ENCODE assay signal across 20 cellular contexts in the genomic region with DNA sequence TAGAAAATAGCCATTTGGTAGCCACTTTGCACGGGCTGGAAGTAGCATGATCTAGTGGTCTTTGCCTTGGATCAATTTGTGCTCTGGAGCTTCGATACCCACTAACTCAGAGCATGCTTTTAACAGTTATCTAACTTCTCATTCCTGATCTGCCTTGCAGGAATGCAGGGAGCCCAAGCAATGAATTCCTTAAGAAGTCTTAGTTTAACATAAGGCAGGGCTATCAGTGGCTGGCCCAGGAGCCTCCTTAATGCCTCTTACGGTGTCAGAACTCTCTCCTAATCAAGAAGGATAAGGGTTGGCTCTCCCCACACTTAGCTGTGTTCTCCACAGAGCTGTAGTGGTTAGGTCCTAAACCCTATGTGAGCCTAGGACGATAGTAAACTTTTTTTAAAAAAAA.
DNase-seq lines count a peak whose midpoint lies in the region; ATAC-seq and TF ChIP-seq lines count a peak whose summit lies in the region.
"Had no signal": no experiment of that assay in that cellular context is flagged by ENCODE, and none has a peak within 500 bp of the region (broad histone marks: within the 10 kb centered on the region; RNA-seq: fewer than 3 reads in every experiment).

No MANE protein-coding gene starts in this region.

- no peaks in the 10 kb centered on the region for H3K36me3 Mint-ChIP-seq in WTC11
- no peaks in the 10 kb centered on the region for H3K36me3 Mint-ChIP-seq in CD8-positive, alpha-beta memory T cell
- H3K36me3 Mint-ChIP-seq: CD4-positive, alpha-beta memory T cell; IgD-negative memory B cell had no signal

- intact Hi-C loops in IMR-90 (cut with micrococcal nuclease) = no loop called here

- H3K4me2 ChIP-seq in IMR-90 (ENCODE audit: low read depth, low read length) (no peak overlapping the region), mesenchymal stem cell (ENCODE audit: low read length, poor library complexity, severe bottlenecking) (no peak overlapping the region)
- H3K4me2 ChIP-seq: BLaER1 had no signal

- H3K27ac Mint-ChIP-seq in WTC11 = no peak overlapping the region
- H3K27ac Mint-ChIP-seq in CD8-positive, alpha-beta memory T cell = no peak overlapping the region
- H3K27ac Mint-ChIP-seq: CD14-positive monocyte; CD4-positive, alpha-beta memory T cell; HFFc6 had no signal

- no peak overlapping the region for H3K23ac ChIP-seq in IMR-90 (ENCODE audit: low read depth, low read length)
- no peak overlapping the region for H3K23ac ChIP-seq in mesenchymal stem cell (ENCODE audit: low read length in 2 of 2)

- H3K4me3 ChIP-seq in IMR-90 (ENCODE audit: insufficient read depth, low read depth, low read length) = no peak overlapping the region
- H3K4me3 ChIP-seq in mesenchymal stem cell (ENCODE audit: insufficient read depth in 1 of 2, low read depth in 1 of 2, low read length in 2 of 2) = no peak overlapping the region
- H3K4me3 ChIP-seq in CD8-positive, alpha-beta memory T cell (ENCODE audit: low read length) = no peak overlapping the region
- H3K4me3 ChIP-seq: BLaER1, GM23248 had no signal

- TF ChIP-seq RAD21 in IMR-90 (IDR thresholded peaks at IDR 0.05; ENCODE audit: low read length) = no peak

- dilution Hi-C loops in IMR-90 (cut with HindIII; ENCODE audit: low sequenced_read_pairs, unreplicated experiment) = no loop called here

- WGBS in IMR-90 (ENCODE audit: extremely low coverage in 2 of 2, insufficient read length in 1 of 2), 2 experiments = no CpG with 5 or more reads among the region's 4 CpGs
- WGBS in mesenchymal stem cell = 81% methylated on average over 3 of the region's 4 CpGs

- H3K56ac ChIP-seq in IMR-90 (ENCODE audit: extremely low read depth, insufficient read depth, low read length) = no peak overlapping the region

- no peaks in the 10 kb centered on the region for H3K4me1 ChIP-seq in IMR-90 (ENCODE audit: control insufficient read depth, insufficient read depth, low read length)
- H3K4me1 ChIP-seq in mesenchymal stem cell (ENCODE audit: control insufficient read depth, insufficient read depth, low read depth, low read length) = no peaks in the 10 kb centered on the region
- no peaks in the 10 kb centered on the region for H3K4me1 ChIP-seq in CD8-positive, alpha-beta memory T cell (ENCODE audit: insufficient read depth, low read length)

- no peaks in the 10 kb centered on the region for H3K9me3 Mint-ChIP-seq in WTC11
- H3K9me3 Mint-ChIP-seq in CD8-positive, alpha-beta memory T cell = no peaks in the 10 kb centered on the region
- H3K9me3 Mint-ChIP-seq: HFFc6, IgD-negative memory B cell had no signal

- TF ChIP-seq POLR2A in IMR-90 (IDR thresholded peaks at IDR 0.05; ENCODE audit: low read depth, low read length) = no peak

- no peak overlapping the region for H3K4me3 Mint-ChIP-seq in WTC11
- no peak overlapping the region for H3K4me3 Mint-ChIP-seq in CD8-positive, alpha-beta memory T cell
- H3K4me3 Mint-ChIP-seq: CD14-positive monocyte; CD4-positive, alpha-beta memory T cell; HFFc6; IgD-negative memory B cell had no signal

- H4K91ac ChIP-seq in IMR-90 (ENCODE audit: insufficient read depth, low read depth, low read length) (no peak overlapping the region), mesenchymal stem cell (ENCODE audit: low read length) (no peak overlapping the region)

- peaks cover 3% of the 10 kb centered on the region; the same call in 1 of the 2 replicates for H3K4me1 Mint-ChIP-seq in WTC11
- H3K4me1 Mint-ChIP-seq in CD8-positive, alpha-beta memory T cell = peaks cover 0 to under 1% (median 0%) of the 10 kb centered on the region in 3 donors

- ATAC-seq in IMR-90 (ENCODE audit: low read depth) = peak; percentile 77
- ATAC-seq in WTC11 = peak; percentile 85
- no peak for ATAC-seq in SK-N-SH treated with all-trans-retinoic acid at 6 μM for 48 hours
- ATAC-seq: HCT116 had no signal

- no peak overlapping the region for H2BK120ac ChIP-seq in IMR-90 (ENCODE audit: low read depth, low read length)
- no peak overlapping the region for H2BK120ac ChIP-seq in mesenchymal stem cell (ENCODE audit: low read depth, low read length)

- no peak overlapping the region for H3K9ac ChIP-seq in IMR-90 (ENCODE audit: low read depth, low read length)
- no peak overlapping the region for H3K9ac ChIP-seq in mesenchymal stem cell (ENCODE audit: low read length)
- H3K9ac ChIP-seq: BLaER1, GM23248 had no signal

- H3K79me1 ChIP-seq in IMR-90 (ENCODE audit: low read depth in 1 of 2, low read length in 2 of 2) = no peaks in the 10 kb centered on the region
- no peaks in the 10 kb centered on the region for H3K79me1 ChIP-seq in mesenchymal stem cell (replicated peaks; ENCODE audit: low read length, poor library complexity, severe bottlenecking)

- DNase-seq in ELF-1 (ENCODE audit: low read depth, low spot score) = peak; percentile 37
- peak; percentile 25 for DNase-seq in IMR-90
- DNase-seq in WTC11 (ENCODE audit: low spot score) = no peak
- DNase-seq in iPS-NIHi7 (ENCODE audit: extremely low spot score) = peak; percentile 44
- DNase-seq in mesenchymal stem cell = no peak
- DNase-seq in NCI-H446 treated with DMSO at 0.1 percent for 48 hours (lab: John Stamatoyannopoulos, UW) = no peak
- no peak for DNase-seq in CD8-positive, alpha-beta memory T cell
- DNase-seq: 8988T; Calu3; CD4-positive, alpha-beta memory T cell; DMS53; DND-41; EL; GM23248; HFFc6 had no signal

- H3K14ac ChIP-seq in IMR-90 (replicated peaks; ENCODE audit: low read depth, low read length) (no peak overlapping the region), mesenchymal stem cell (ENCODE audit: low read length in 2 of 2) (no peak overlapping the region)

- no peak overlapping the region for H3K27ac ChIP-seq in IMR-90 (ENCODE audit: insufficient read depth, low read length)
- no peak overlapping the region for H3K27ac ChIP-seq in mesenchymal stem cell (ENCODE audit: low read length, poor library complexity, severe bottlenecking)
- H3K27ac ChIP-seq in CD8-positive, alpha-beta memory T cell (ENCODE audit: low read depth, low read length) = no peak overlapping the region
- H3K27ac ChIP-seq: BLaER1, GM23248 had no signal

- no peaks in the 10 kb centered on the region for H4K20me1 ChIP-seq in IMR-90 (ENCODE audit: insufficient read depth, low read length)
- H4K20me1 ChIP-seq: BLaER1 had no signal

- H2AK5ac ChIP-seq in IMR-90 (ENCODE audit: low read depth, low read length) = no peak overlapping the region
- no peak overlapping the region for H2AK5ac ChIP-seq in mesenchymal stem cell (ENCODE audit: low read length, severe bottlenecking)

- no TSS peak for BruUV-seq in IMR-90 (replicated peaks; lab: Mats Ljungman, UMichigan)

- H2BK20ac ChIP-seq in IMR-90 (ENCODE audit: low read depth, low read length) = no peak overlapping the region

- no peak overlapping the region for H2BK12ac ChIP-seq in mesenchymal stem cell (ENCODE audit: low read length in 2 of 2)

- H2AK9ac ChIP-seq in IMR-90 (replicated peaks; ENCODE audit: low read depth, low read length, poor library complexity) = no peak overlapping the region

- H2BK15ac ChIP-seq in IMR-90 (ENCODE audit: low read depth, low read length) (no peak overlapping the region), mesenchymal stem cell (ENCODE audit: low read depth, poor library complexity, severe bottlenecking) (no peak overlapping the region)

- H4K8ac ChIP-seq in IMR-90 (ENCODE audit: low read depth in 2 of 2, low read length in 2 of 2) = no peak overlapping the region
- H4K8ac ChIP-seq in mesenchymal stem cell (ENCODE audit: low read length) = no peak overlapping the region

- POLR2A ChIA-PET in IMR-90 (lab: Charles Lee; ENCODE audit: unreplicated experiment) (no interaction called here), WTC11 (lab: Charles Lee) (no interaction called here)
- POLR2A ChIA-PET in CD8-positive, alpha-beta memory T cell (lab: Charles Lee) = no interaction called here

- no peak for TF ChIP-seq CTCF in IMR-90 (conservative IDR thresholded peaks at IDR 0.05; ENCODE audit: low read depth, low read length)
- no peak for TF ChIP-seq CTCF in WTC11 (IDR thresholded peaks at IDR 0.05)

- no peaks in the 10 kb centered on the region for H3K9me1 ChIP-seq in IMR-90 (ENCODE audit: insufficient read depth, low read length)

- CTCF ChIA-PET in IMR-90 (lab: Yijun Ruan, JAX) = no interaction called here
- CTCF ChIA-PET in WTC11 (lab: Charles Lee) = interaction anchor here (0.8 kb wide), 1 partner anchor 34 kb away, joined by 3 read pairs; no protein-coding TSS in a partner anchor
- CTCF ChIA-PET in CD8-positive, alpha-beta memory T cell (lab: Charles Lee) = no interaction called here

- H3K4ac ChIP-seq in IMR-90 (ENCODE audit: low read depth, low read length) (no peak overlapping the region), mesenchymal stem cell (ENCODE audit: low read depth in 1 of 2, low read length in 2 of 2) (no peak overlapping the region)

- no peaks in the 10 kb centered on the region for H3K27me3 ChIP-seq in IMR-90 (ENCODE audit: control insufficient read depth, insufficient read depth, low read length)
- H3K27me3 ChIP-seq in mesenchymal stem cell (ENCODE audit: control insufficient read depth in 1 of 2, insufficient read depth in 1 of 2, low read length in 2 of 2) = no peaks in the 10 kb centered on the region
- H3K27me3 ChIP-seq in CD8-positive, alpha-beta memory T cell (ENCODE audit: insufficient read depth, low read length, poor library complexity, severe bottlenecking) = no peaks in the 10 kb centered on the region
- H3K27me3 ChIP-seq: BLaER1 had no signal

- H3K36me3 ChIP-seq in IMR-90 (ENCODE audit: control insufficient read depth, insufficient read depth, low read length) = no peaks in the 10 kb centered on the region
- H3K36me3 ChIP-seq in mesenchymal stem cell (ENCODE audit: control insufficient read depth in 1 of 2, insufficient read depth in 2 of 2, low read depth in 1 of 2, low read length in 2 of 2) = no peaks in the 10 kb centered on the region
- H3K36me3 ChIP-seq in CD8-positive, alpha-beta memory T cell (ENCODE audit: insufficient read depth, low read length) = no peaks in the 10 kb centered on the region
- H3K36me3 ChIP-seq: BLaER1 had no signal

- H3K18ac ChIP-seq in IMR-90 (ENCODE audit: low read depth, low read length) = no peak overlapping the region
- H3K18ac ChIP-seq in mesenchymal stem cell (ENCODE audit: low read depth in 1 of 2, low read length in 2 of 2) = no peak overlapping the region

- in situ Hi-C loops in IMR-90 (cut with MboI; ENCODE audit: low sequenced_read_pairs) = no loop called here

- H2AFZ ChIP-seq in IMR-90 (replicated peaks; ENCODE audit: low read length, poor library complexity) = no peak overlapping the region
- no peak overlapping the region for H2AFZ ChIP-seq in mesenchymal stem cell (ENCODE audit: low read depth, low read length)
- H2AFZ ChIP-seq: GM23248 had no signal

- no peak overlapping the region for H2BK5ac ChIP-seq in IMR-90 (ENCODE audit: low read depth, low read length, poor library complexity, severe bottlenecking)
- no peak overlapping the region for H2BK5ac ChIP-seq in mesenchymal stem cell (ENCODE audit: low read depth, low read length, poor library complexity, severe bottlenecking)

- H4K5ac ChIP-seq in IMR-90 (ENCODE audit: low read depth, low read length) = no peak overlapping the region

- H3K9me3 ChIP-seq in IMR-90 (ENCODE audit: control insufficient read depth, insufficient read depth, low read length) (no peaks in the 10 kb centered on the region), mesenchymal stem cell (ENCODE audit: control insufficient read depth, low read length) (no peaks in the 10 kb centered on the region)
- no peaks in the 10 kb centered on the region for H3K9me3 ChIP-seq in CD8-positive, alpha-beta memory T cell (ENCODE audit: low read length)
- H3K9me3 ChIP-seq: BLaER1 had no signal

- peaks cover 9% of the 10 kb centered on the region for H3K27me3 Mint-ChIP-seq in WTC11 (ENCODE audit: low read depth)
- peaks cover 5 to 6% of the 10 kb centered on the region in 2 donors for H3K27me3 Mint-ChIP-seq in CD8-positive, alpha-beta memory T cell
- H3K27me3 Mint-ChIP-seq: CD4-positive, alpha-beta memory T cell had no signal

Comparison
In these comparisons a context has a peak if more than half of its experiments do, and no peak if none do; other contexts are left out.
1. DNase-seq: peak in ELF-1 (single experiment), IMR-90 (single experiment) and iPS-NIHi7 (single experiment); none in WTC11 (single experiment), mesenchymal stem cell (single experiment), NCI-H446 treated with DMSO at 0.1 percent for 48 hours (single experiment) and CD8-positive, alpha-beta memory T cell (0 of 5).